In genomic region chr1:89996415-89997110, GRCh38 we compare ENCODE assay signal across 8 cellular contexts. TPM values are rescaled to one million over a fixed set of nuclear protein-coding genes. Genes with fewer than 3 reads are reported as not detected.
DNase-seq lines count a peak whose midpoint lies in the region; TF ChIP-seq lines count a peak whose summit lies in the region.

No MANE protein-coding gene starts in this region.

- TF ChIP-seq RAD21 in liver (IDR thresholded peaks at IDR 0.05), result no peak

- peak overlapping the region; percentile 96 for H3K4me3 ChIP-seq in adipocyte (ENCODE audit: low read length)
- peak overlapping the region; percentile 64 to 93 (median 72) for H3K4me3 ChIP-seq in liver (ENCODE audit: low read depth in 1 of 3, low read length in 3 of 3)
- H3K4me3 ChIP-seq in tibial artery, result peak overlapping the region; percentile 71 to 78

- TF ChIP-seq CTCF in liver (IDR thresholded peaks at IDR 0.05; ENCODE audit: low read depth, low read length, missing input control) (no peak), tibial artery (IDR thresholded peaks at IDR 0.05) (no peak)

- DNase-seq in activated T-cell treated with anti-CD3 and anti-CD28 coated beads, Interleukin-2, amount 50 U/mL, for 24 hours, result no peak
- no peak for DNase-seq in activated T-cell treated with anti-CD3 and anti-CD28 coated beads, Interleukin-2, amount 50 U/mL, for 48 hours
- no peak for DNase-seq in adipocyte (ENCODE audit: low read depth)
- no peak for DNase-seq in tibial artery
- DNase-seq in NCI-H345 (lab: John Stamatoyannopoulos, UW), result no peak
- no peak for DNase-seq in NCI-H748 treated with DMSO at 0.1 percent for 48 hours (lab: John Stamatoyannopoulos, UW)
- no peak for DNase-seq in ecto neural progenitor cell (ENCODE audit: low spot score)

- H3K27me3 Mint-ChIP-seq in activated T-cell treated with anti-CD3 and anti-CD28 coated beads, Interleukin-2, amount 50 U/mL, for 24 hours, result no peaks in the 10 kb centered on the region

- H3K36me3 ChIP-seq in adipocyte (ENCODE audit: control insufficient read depth, insufficient read depth, low read length, severe bottlenecking) (no peaks in the 10 kb centered on the region), liver (ENCODE audit: control insufficient read depth in 4 of 4, insufficient read depth in 3 of 4, low read depth in 1 of 4, low read length in 3 of 4) (peaks cover 0 to 8% (median 1%) of the 10 kb centered on the region in 4 donors), tibial artery (no peaks in the 10 kb centered on the region)

- intact Hi-C loops in tibial artery (cut with DNase I; ENCODE audit: low total_unique reads), result loop anchor here (10.0 kb wide), 1 partner anchor 472 kb away; the partner anchor contains the start of gene LRRC8B

- peaks cover 53% of the 10 kb centered on the region for H3K4me1 Mint-ChIP-seq in activated T-cell treated with anti-CD3 and anti-CD28 coated beads, Interleukin-2, amount 50 U/mL, for 24 hours (ENCODE audit: low read depth)

- H3K4me1 ChIP-seq in adipocyte (ENCODE audit: control insufficient read depth, insufficient read depth, low read length), result peaks cover 42% of the 10 kb centered on the region
- peaks cover 9 to 39% (median 33%) of the 10 kb centered on the region in 4 donors for H3K4me1 ChIP-seq in liver (ENCODE audit: control insufficient read depth in 4 of 4, insufficient read depth in 4 of 4, low read length in 3 of 4)
- peaks cover 0 to 39% (median 14%) of the 10 kb centered on the region in 4 donors for H3K4me1 ChIP-seq in tibial artery

- WGBS in liver, result 29% methylated on average over 9 of the region's 9 CpGs

- H3K9ac ChIP-seq in adipocyte (ENCODE audit: low read length), result peak overlapping the region; percentile 96
- H3K9ac ChIP-seq in liver (ENCODE audit: low read depth in 1 of 2, low read length in 2 of 2), result peak overlapping the region; percentile 76 to 99

- H3K4me3 Mint-ChIP-seq in activated T-cell treated with anti-CD3 and anti-CD28 coated beads, Interleukin-2, amount 50 U/mL, for 24 hours, result peak overlapping the region; percentile 98

- peak overlapping the region in 1 of 2 donors; percentile 97 for H3K27ac ChIP-seq in liver (ENCODE audit: low read depth in 1 of 2, low read length in 2 of 2)
- no peak overlapping the region for H3K27ac ChIP-seq in tibial artery

- no peaks in the 10 kb centered on the region for H3K9me3 ChIP-seq in adipocyte (ENCODE audit: control insufficient read depth, low read length)
- no peaks in the 10 kb centered on the region for H3K9me3 ChIP-seq in liver (ENCODE audit: control insufficient read depth in 4 of 4, low read length in 3 of 4)
- no peaks in the 10 kb centered on the region for H3K9me3 ChIP-seq in tibial artery

- no peaks in the 10 kb centered on the region for H3K27me3 ChIP-seq in adipocyte (replicated peaks; ENCODE audit: control insufficient read depth, insufficient read depth, low read length)
- H3K27me3 ChIP-seq in liver (ENCODE audit: control insufficient read depth in 4 of 4, insufficient read depth in 4 of 4, low read length in 3 of 4), result no peaks in the 10 kb centered on the region
- no peaks in the 10 kb centered on the region for H3K27me3 ChIP-seq in tibial artery

- H3K27ac Mint-ChIP-seq in activated T-cell treated with anti-CD3 and anti-CD28 coated beads, Interleukin-2, amount 50 U/mL, for 24 hours, result peak overlapping the region; percentile 53

- peaks cover 49% of the 10 kb centered on the region for H3K36me3 Mint-ChIP-seq in activated T-cell treated with anti-CD3 and anti-CD28 coated beads, Interleukin-2, amount 50 U/mL, for 24 hours (ENCODE audit: low read depth)

- H3K9me3 Mint-ChIP-seq in activated T-cell treated with anti-CD3 and anti-CD28 coated beads, Interleukin-2, amount 50 U/mL, for 24 hours, result no peaks in the 10 kb centered on the region

TF ChIP-seq in liver, 16 proteins besides CTCF, POLR2A, EP300 and RAD21:
- TF ChIP-seq TAF1 (conservative IDR thresholded peaks at IDR 0.05) (no peak), HNF4A (conservative IDR thresholded peaks at IDR 0.05) (peak; percentile 45 to 66), RXRA (IDR thresholded peaks at IDR 0.05) (peak in 1 of 2 donors; percentile 17)
TF ChIP-seq in liver: peak in this region for 2.

RNA-seq across cellular contexts. Expression of gene ZNF326, which starts 1.7 kb away (rescaled TPM):
- 10 to 100 TPM; 11.6 to 14.6 TPM for total RNA-seq in liver
- 10 to 100 TPM in 1 of 2 donors, 1 to 10 TPM in 1; 6.5 to 10.2 TPM for polyA plus RNA-seq in liver
